Comparison of ENCODE assay signal across 1 cellular context in genomic region chr3:66433522-66433782, GRCh38.
TF ChIP-seq lines count a peak whose summit lies in the region.

No MANE protein-coding gene starts in this region.

TF ChIP-seq in HEK293T, 16 proteins besides CTCF, POLR2A, EP300 and RAD21:
- no peak for TF ChIP-seq FOXK2 (IDR thresholded peaks at IDR 0.05)
- TF ChIP-seq BHLHE40 (IDR thresholded peaks at IDR 0.05; ENCODE audit: borderline replicate concordance), result no peak
- no peak for TF ChIP-seq FOXM1 (IDR thresholded peaks at IDR 0.05; ENCODE audit: borderline replicate concordance)
- TF ChIP-seq ZNF384 (IDR thresholded peaks at IDR 0.05), result no peak
- no peak for TF ChIP-seq ELF4 (IDR thresholded peaks at IDR 0.05)
- TF ChIP-seq ARNT (IDR thresholded peaks at IDR 0.05), result no peak
- no peak for TF ChIP-seq L3MBTL2 (conservative IDR thresholded peaks at IDR 0.05)
- no peak for TF ChIP-seq HDGF (IDR thresholded peaks at IDR 0.05; ENCODE audit: borderline replicate concordance)
- no peak for TF ChIP-seq LEF1 (IDR thresholded peaks at IDR 0.05; ENCODE audit: borderline replicate concordance)
